ENCODE assay signal across 1 cellular context in the genomic region with DNA sequence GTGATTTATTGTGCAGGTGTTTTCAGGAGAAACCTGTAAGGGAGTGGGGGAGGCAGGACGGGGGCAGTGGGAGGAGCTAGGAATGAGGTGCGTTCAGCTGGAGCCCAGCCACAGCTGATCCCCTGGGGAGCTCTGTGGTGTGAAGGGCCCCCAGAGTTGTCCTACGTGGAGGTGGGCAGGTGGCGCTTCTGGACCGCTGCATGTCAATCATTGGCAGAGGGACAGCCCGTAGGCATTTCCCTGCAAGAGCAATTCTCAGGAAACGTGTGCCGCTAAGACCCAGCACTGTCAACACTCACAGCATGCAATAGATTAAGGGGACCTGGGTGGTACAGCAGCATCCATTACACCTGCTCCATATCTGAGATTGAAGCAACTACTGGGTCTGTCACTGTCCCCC.
TF ChIP-seq lines count a peak whose summit lies in the region.

No MANE protein-coding gene starts in this region.

TF ChIP-seq in GM12878, 131 proteins besides CTCF, POLR2A, EP300 and RAD21 (continued from another document and continues in another):
- TF ChIP-seq, protein P1, sequence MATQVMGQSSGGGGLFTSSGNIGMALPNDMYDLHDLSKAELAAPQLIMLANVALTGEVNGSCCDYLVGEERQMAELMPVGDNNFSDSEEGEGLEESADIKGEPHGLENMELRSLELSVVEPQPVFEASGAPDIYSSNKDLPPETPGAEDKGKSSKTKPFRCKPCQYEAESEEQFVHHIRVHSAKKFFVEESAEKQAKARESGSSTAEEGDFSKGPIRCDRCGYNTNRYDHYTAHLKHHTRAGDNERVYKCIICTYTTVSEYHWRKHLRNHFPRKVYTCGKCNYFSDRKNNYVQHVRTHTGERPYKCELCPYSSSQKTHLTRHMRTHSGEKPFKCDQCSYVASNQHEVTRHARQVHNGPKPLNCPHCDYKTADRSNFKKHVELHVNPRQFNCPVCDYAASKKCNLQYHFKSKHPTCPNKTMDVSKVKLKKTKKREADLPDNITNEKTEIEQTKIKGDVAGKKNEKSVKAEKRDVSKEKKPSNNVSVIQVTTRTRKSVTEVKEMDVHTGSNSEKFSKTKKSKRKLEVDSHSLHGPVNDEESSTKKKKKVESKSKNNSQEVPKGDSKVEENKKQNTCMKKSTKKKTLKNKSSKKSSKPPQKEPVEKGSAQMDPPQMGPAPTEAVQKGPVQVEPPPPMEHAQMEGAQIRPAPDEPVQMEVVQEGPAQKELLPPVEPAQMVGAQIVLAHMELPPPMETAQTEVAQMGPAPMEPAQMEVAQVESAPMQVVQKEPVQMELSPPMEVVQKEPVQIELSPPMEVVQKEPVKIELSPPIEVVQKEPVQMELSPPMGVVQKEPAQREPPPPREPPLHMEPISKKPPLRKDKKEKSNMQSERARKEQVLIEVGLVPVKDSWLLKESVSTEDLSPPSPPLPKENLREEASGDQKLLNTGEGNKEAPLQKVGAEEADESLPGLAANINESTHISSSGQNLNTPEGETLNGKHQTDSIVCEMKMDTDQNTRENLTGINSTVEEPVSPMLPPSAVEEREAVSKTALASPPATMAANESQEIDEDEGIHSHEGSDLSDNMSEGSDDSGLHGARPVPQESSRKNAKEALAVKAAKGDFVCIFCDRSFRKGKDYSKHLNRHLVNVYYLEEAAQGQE (IDR thresholded peaks at IDR 0.05; ENCODE audit: low read depth, low read length): no peak
- peak; percentile 75 for TF ChIP-seq RELA (IDR thresholded peaks at IDR 0.05; ENCODE audit: borderline replicate concordance, partially characterized antibody)
- TF ChIP-seq, protein P2, sequence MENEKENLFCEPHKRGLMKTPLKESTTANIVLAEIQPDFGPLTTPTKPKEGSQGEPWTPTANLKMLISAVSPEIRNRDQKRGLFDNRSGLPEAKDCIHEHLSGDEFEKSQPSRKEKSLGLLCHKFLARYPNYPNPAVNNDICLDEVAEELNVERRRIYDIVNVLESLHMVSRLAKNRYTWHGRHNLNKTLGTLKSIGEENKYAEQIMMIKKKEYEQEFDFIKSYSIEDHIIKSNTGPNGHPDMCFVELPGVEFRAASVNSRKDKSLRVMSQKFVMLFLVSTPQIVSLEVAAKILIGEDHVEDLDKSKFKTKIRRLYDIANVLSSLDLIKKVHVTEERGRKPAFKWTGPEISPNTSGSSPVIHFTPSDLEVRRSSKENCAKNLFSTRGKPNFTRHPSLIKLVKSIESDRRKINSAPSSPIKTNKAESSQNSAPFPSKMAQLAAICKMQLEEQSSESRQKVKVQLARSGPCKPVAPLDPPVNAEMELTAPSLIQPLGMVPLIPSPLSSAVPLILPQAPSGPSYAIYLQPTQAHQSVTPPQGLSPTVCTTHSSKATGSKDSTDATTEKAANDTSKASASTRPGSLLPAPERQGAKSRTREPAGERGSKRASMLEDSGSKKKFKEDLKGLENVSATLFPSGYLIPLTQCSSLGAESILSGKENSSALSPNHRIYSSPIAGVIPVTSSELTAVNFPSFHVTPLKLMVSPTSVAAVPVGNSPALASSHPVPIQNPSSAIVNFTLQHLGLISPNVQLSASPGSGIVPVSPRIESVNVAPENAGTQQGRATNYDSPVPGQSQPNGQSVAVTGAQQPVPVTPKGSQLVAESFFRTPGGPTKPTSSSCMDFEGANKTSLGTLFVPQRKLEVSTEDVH (IDR thresholded peaks at IDR 0.05; ENCODE audit: low read depth, partially characterized antibody): no peak
- TF ChIP-seq LARP7 (IDR thresholded peaks at IDR 0.05): no peak
- TF ChIP-seq PAX5 (IDR thresholded peaks at IDR 0.05; ENCODE audit: borderline replicate concordance, low read depth, low read length): peak; percentile 37; the same call in 1 of the 2 replicates
- TF ChIP-seq NBN (IDR thresholded peaks at IDR 0.05): peak; percentile 64; the same call in 1 of the 2 replicates
- TF ChIP-seq NFXL1 (IDR thresholded peaks at IDR 0.05; ENCODE audit: borderline replicate concordance): no peak
- TF ChIP-seq, protein P3, sequence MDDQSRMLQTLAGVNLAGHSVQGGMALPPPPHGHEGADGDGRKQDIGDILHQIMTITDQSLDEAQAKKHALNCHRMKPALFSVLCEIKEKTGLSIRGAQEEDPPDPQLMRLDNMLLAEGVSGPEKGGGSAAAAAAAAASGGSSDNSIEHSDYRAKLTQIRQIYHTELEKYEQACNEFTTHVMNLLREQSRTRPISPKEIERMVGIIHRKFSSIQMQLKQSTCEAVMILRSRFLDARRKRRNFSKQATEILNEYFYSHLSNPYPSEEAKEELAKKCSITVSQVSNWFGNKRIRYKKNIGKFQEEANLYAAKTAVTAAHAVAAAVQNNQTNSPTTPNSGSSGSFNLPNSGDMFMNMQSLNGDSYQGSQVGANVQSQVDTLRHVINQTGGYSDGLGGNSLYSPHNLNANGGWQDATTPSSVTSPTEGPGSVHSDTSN (IDR thresholded peaks at IDR 0.05; ENCODE audit: insufficient replicate concordance, low read depth, low read length): peak; percentile 86
- TF ChIP-seq, protein P4, sequence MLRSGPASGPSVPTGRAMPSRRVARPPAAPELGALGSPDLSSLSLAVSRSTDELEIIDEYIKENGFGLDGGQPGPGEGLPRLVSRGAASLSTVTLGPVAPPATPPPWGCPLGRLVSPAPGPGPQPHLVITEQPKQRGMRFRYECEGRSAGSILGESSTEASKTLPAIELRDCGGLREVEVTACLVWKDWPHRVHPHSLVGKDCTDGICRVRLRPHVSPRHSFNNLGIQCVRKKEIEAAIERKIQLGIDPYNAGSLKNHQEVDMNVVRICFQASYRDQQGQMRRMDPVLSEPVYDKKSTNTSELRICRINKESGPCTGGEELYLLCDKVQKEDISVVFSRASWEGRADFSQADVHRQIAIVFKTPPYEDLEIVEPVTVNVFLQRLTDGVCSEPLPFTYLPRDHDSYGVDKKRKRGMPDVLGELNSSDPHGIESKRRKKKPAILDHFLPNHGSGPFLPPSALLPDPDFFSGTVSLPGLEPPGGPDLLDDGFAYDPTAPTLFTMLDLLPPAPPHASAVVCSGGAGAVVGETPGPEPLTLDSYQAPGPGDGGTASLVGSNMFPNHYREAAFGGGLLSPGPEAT (IDR thresholded peaks at IDR 0.05; ENCODE audit: low read depth): peak; percentile 56; the same call in 1 of the 2 replicates
- TF ChIP-seq, protein P5, sequence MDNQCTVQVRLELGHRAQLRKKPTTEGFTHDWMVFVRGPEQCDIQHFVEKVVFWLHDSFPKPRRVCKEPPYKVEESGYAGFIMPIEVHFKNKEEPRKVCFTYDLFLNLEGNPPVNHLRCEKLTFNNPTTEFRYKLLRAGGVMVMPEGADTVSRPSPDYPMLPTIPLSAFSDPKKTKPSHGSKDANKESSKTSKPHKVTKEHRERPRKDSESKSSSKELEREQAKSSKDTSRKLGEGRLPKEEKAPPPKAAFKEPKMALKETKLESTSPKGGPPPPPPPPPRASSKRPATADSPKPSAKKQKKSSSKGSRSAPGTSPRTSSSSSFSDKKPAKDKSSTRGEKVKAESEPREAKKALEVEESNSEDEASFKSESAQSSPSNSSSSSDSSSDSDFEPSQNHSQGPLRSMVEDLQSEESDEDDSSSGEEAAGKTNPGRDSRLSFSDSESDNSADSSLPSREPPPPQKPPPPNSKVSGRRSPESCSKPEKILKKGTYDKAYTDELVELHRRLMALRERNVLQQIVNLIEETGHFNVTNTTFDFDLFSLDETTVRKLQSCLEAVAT (IDR thresholded peaks at IDR 0.05): 0 out of 2 replicates have a peak, but pooled peaks have one; percentile 49
- peak; percentile 71 to 81; a peak in 3 of 4 replicates for TF ChIP-seq IKZF2 (IDR thresholded peaks at IDR 0.05)
- TF ChIP-seq SIN3A (IDR thresholded peaks at IDR 0.05; ENCODE audit: low read depth, low read length): no peak
- TF ChIP-seq CREM (IDR thresholded peaks at IDR 0.05; ENCODE audit: low read depth): peak; percentile 55; the same call in 1 of the 2 replicates
- TF ChIP-seq DPF2 (IDR thresholded peaks at IDR 0.05): peak; percentile 79
- peak; percentile 69 for TF ChIP-seq EED (IDR thresholded peaks at IDR 0.05; ENCODE audit: low read depth)
- TF ChIP-seq, protein P6, sequence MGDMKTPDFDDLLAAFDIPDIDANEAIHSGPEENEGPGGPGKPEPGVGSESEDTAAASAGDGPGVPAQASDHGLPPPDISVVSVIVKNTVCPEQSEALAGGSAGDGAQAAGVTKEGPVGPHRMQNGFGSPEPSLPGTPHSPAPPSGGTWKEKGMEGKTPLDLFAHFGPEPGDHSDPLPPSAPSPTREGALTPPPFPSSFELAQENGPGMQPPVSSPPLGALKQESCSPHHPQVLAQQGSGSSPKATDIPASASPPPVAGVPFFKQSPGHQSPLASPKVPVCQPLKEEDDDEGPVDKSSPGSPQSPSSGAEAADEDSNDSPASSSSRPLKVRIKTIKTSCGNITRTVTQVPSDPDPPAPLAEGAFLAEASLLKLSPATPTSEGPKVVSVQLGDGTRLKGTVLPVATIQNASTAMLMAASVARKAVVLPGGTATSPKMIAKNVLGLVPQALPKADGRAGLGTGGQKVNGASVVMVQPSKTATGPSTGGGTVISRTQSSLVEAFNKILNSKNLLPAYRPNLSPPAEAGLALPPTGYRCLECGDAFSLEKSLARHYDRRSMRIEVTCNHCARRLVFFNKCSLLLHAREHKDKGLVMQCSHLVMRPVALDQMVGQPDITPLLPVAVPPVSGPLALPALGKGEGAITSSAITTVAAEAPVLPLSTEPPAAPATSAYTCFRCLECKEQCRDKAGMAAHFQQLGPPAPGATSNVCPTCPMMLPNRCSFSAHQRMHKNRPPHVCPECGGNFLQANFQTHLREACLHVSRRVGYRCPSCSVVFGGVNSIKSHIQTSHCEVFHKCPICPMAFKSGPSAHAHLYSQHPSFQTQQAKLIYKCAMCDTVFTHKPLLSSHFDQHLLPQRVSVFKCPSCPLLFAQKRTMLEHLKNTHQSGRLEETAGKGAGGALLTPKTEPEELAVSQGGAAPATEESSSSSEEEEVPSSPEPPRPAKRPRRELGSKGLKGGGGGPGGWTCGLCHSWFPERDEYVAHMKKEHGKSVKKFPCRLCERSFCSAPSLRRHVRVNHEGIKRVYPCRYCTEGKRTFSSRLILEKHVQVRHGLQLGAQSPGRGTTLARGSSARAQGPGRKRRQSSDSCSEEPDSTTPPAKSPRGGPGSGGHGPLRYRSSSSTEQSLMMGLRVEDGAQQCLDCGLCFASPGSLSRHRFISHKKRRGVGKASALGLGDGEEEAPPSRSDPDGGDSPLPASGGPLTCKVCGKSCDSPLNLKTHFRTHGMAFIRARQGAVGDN (IDR thresholded peaks at IDR 0.05): 0 out of 2 replicates have a peak, but pooled peaks have one; percentile 13
- TF ChIP-seq WRNIP1 (IDR thresholded peaks at IDR 0.05; ENCODE audit: borderline replicate concordance, low read depth, low read length): no peak
- TF ChIP-seq NR2F1 (conservative IDR thresholded peaks at IDR 0.05): 0 out of 2 replicates have a peak, but pooled peaks have one; percentile 44
- TF ChIP-seq, protein P7, sequence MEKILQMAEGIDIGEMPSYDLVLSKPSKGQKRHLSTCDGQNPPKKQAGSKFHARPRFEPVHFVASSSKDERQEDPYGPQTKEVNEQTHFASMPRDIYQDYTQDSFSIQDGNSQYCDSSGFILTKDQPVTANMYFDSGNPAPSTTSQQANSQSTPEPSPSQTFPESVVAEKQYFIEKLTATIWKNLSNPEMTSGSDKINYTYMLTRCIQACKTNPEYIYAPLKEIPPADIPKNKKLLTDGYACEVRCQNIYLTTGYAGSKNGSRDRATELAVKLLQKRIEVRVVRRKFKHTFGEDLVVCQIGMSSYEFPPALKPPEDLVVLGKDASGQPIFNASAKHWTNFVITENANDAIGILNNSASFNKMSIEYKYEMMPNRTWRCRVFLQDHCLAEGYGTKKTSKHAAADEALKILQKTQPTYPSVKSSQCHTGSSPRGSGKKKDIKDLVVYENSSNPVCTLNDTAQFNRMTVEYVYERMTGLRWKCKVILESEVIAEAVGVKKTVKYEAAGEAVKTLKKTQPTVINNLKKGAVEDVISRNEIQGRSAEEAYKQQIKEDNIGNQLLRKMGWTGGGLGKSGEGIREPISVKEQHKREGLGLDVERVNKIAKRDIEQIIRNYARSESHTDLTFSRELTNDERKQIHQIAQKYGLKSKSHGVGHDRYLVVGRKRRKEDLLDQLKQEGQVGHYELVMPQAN (conservative IDR thresholded peaks at IDR 0.05): 0 out of 2 replicates have a peak, but pooled peaks have one; percentile 29
- TF ChIP-seq BCL11A (IDR thresholded peaks at IDR 0.05; ENCODE audit: low read depth, low read length): 0 out of 2 replicates have a peak, but pooled peaks have one; percentile 8
- 0 out of 2 replicates have a peak, but pooled peaks have one; percentile 21 for TF ChIP-seq CHD2 (IDR thresholded peaks at IDR 0.05; ENCODE audit: borderline replicate concordance, low read depth, low read length)
- TF ChIP-seq TCF12 (IDR thresholded peaks at IDR 0.05; ENCODE audit: low read depth, low read length): peak; percentile 82; the same call in 1 of the 2 replicates
- TF ChIP-seq, protein P8, sequence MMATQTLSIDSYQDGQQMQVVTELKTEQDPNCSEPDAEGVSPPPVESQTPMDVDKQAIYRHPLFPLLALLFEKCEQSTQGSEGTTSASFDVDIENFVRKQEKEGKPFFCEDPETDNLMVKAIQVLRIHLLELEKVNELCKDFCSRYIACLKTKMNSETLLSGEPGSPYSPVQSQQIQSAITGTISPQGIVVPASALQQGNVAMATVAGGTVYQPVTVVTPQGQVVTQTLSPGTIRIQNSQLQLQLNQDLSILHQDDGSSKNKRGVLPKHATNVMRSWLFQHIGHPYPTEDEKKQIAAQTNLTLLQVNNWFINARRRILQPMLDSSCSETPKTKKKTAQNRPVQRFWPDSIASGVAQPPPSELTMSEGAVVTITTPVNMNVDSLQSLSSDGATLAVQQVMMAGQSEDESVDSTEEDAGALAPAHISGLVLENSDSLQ (IDR thresholded peaks at IDR 0.05): peak; percentile 96
- TF ChIP-seq IKZF1 (conservative IDR thresholded peaks at IDR 0.05): peak; percentile 82
- TF ChIP-seq PAX8 (IDR thresholded peaks at IDR 0.05): no peak
- peak; percentile 65; the same call in 1 of the 2 replicates for TF ChIP-seq CBFB (IDR thresholded peaks at IDR 0.05; ENCODE audit: low read depth)
- TF ChIP-seq, protein P9, sequence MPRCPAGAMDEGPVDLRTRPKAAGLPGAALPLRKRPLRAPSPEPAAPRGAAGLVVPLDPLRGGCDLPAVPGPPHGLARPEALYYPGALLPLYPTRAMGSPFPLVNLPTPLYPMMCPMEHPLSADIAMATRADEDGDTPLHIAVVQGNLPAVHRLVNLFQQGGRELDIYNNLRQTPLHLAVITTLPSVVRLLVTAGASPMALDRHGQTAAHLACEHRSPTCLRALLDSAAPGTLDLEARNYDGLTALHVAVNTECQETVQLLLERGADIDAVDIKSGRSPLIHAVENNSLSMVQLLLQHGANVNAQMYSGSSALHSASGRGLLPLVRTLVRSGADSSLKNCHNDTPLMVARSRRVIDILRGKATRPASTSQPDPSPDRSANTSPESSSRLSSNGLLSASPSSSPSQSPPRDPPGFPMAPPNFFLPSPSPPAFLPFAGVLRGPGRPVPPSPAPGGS (IDR thresholded peaks at IDR 0.05; ENCODE audit: borderline replicate concordance, insufficient read depth, low read depth, low read length, poor library complexity, severe bottlenecking): peak; percentile 44
- peak; percentile 95 for TF ChIP-seq MEF2B (IDR thresholded peaks at IDR 0.05; ENCODE audit: partially characterized antibody, poor library complexity, severe bottlenecking)
- TF ChIP-seq BHLHE40 (IDR thresholded peaks at IDR 0.05; ENCODE audit: borderline replicate concordance in 1 of 2, low read depth in 2 of 2, low read length in 1 of 2): peak; percentile 60 to 76; a peak in 3 of 4 replicates
- TF ChIP-seq EGR1 (IDR thresholded peaks at IDR 0.05; ENCODE audit: borderline replicate concordance in 1 of 2, low read depth in 2 of 2, low read length in 2 of 2): peak in 1 of 2 experiments; percentile 13; a peak in 1 of 3 replicates
- TF ChIP-seq HDGF (IDR thresholded peaks at IDR 0.05): no peak
